In the genomic region with DNA sequence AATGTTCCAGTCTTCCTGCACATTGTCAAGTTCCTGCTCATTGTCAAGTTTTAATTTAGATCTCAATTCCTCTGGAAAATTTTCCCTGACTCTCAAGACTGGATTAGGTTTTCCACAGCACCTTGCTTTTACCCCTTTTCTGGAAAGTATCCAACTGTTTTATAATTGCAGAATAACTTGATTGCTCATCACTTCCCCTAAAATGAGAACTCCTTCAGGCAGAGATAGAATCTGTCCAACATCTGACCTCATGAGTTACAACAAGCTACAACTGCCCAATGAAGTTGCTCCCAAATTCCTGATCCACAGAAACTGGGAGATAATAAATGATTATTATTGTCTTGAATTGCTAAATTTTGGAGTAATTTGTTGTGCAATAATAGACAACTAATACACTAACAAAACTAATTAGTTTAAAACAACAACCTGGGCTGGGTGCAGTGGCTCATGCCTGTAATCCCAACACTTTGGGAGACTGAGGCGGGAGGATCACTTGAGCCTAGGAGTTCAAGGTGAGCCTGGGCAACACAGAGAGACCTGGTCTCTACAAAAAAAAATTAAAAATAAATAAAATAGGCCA, we compare ENCODE assay signal across 19 cellular contexts. TPM values are rescaled to one million over a fixed set of nuclear protein-coding genes. Genes with fewer than 3 reads are reported as not detected.
A peak's percentile ranks its signal among the peaks of the same experiment; 100 is the strongest.
DNase-seq lines count a peak whose midpoint lies in the region; ATAC-seq and TF ChIP-seq lines count a peak whose summit lies in the region.
"Had no signal": no experiment of that assay in that cellular context is flagged by ENCODE, and none has a peak within 500 bp of the region (broad histone marks: within the 10 kb centered on the region; RNA-seq: fewer than 3 reads in every experiment).

No MANE protein-coding gene starts in this region.

- ATAC-seq in HCT116 = no peak
- no peak for ATAC-seq in GM21786 (IDR thresholded peaks at IDR 0.05; ENCODE audit: unreplicated experiment)
- no peak for ATAC-seq in HG03196 (IDR thresholded peaks at IDR 0.05; ENCODE audit: unreplicated experiment)

- H3K4me3 ChIP-seq in HCT116 (replicated peaks in 1 of 2; ENCODE audit: low read depth in 1 of 2, low read length in 2 of 2) (peak overlapping the region in 1 of 2 experiments; percentile 3; a peak in 1 of 4 replicates), fibroblast of mammary gland (ENCODE audit: control insufficient read depth, low read depth, low read length) (no peak overlapping the region), smooth muscle cell (no peak overlapping the region)
- H3K4me3 ChIP-seq: BLaER1 treated with 17β-estradiol and CSF1 and Interleukin-3, amounts not matched to agents 10 nM and 100 nM; coronary artery; heart left ventricle; Peyer's patch; thyroid gland had no signal

- H2AFZ ChIP-seq in HCT116 (ENCODE audit: low read depth, low read length, poor library complexity, severe bottlenecking) (peak overlapping the region; percentile 54), smooth muscle cell (ENCODE audit: low read depth) (no peak overlapping the region)

- H3K36me3 ChIP-seq in HCT116 (ENCODE audit: control insufficient read depth in 1 of 2, insufficient read depth in 2 of 2, low read length in 2 of 2) (no peaks in the 10 kb centered on the region), smooth muscle cell (ENCODE audit: low read depth) (no peaks in the 10 kb centered on the region)
- H3K36me3 ChIP-seq: BLaER1 treated with 17β-estradiol and CSF1 and Interleukin-3, amounts not matched to agents 10 nM and 100 nM; heart left ventricle; Peyer's patch; thyroid gland had no signal

- RAD21 ChIA-PET in HCT116 (lab: Charles Lee; ENCODE audit: low non-redundant PET in 1 of 2, low total read pairs in 2 of 2, uncharacterized antibody in 2 of 2, unreplicated experiment in 2 of 2) = no interaction called here

- TF ChIP-seq POLR2A in HCT116 (IDR thresholded peaks at IDR 0.05; ENCODE audit: borderline replicate concordance, extremely low read depth, insufficient read depth, insufficient read length) = no peak

- peaks cover 3% of the 10 kb centered on the region for H3F3A ChIP-seq in smooth muscle cell (ENCODE audit: low read depth)

- intact Hi-C loops in HCT116 (cut with micrococcal nuclease) = no loop called here

- H3K27ac ChIP-seq in HCT116 (ENCODE audit: low read depth, low read length) = peak overlapping the region; percentile 47
- H3K27ac ChIP-seq in smooth muscle cell (ENCODE audit: low read depth) = peak overlapping the region; percentile 67
- H3K27ac ChIP-seq: BLaER1 treated with 17β-estradiol and CSF1 and Interleukin-3, amounts not matched to agents 10 nM and 100 nM; coronary artery; heart left ventricle; Peyer's patch; thyroid gland had no signal

- no peaks in the 10 kb centered on the region for H3K79me2 ChIP-seq in HCT116 (ENCODE audit: insufficient read depth, low read length)
- H3K79me2 ChIP-seq in smooth muscle cell (ENCODE audit: low read depth) = no peaks in the 10 kb centered on the region

- TF ChIP-seq RAD21 in HCT116 (IDR thresholded peaks at IDR 0.05; ENCODE audit: low read depth) = no peak

- peaks cover 13 to 22% of the 10 kb centered on the region in 2 experiments for H3K4me1 ChIP-seq in HCT116 (ENCODE audit: control insufficient read depth in 1 of 2, insufficient read depth in 2 of 2, low read length in 2 of 2)
- H3K4me1 ChIP-seq in smooth muscle cell (ENCODE audit: low read depth) = peaks cover 4% of the 10 kb centered on the region
- H3K4me1 ChIP-seq: BLaER1 treated with 17β-estradiol and CSF1 and Interleukin-3, amounts not matched to agents 10 nM and 100 nM; heart left ventricle; Peyer's patch; thyroid gland had no signal

- H3K4me2 ChIP-seq in HCT116 (ENCODE audit: low read length) = peak overlapping the region; percentile 61
- no peak overlapping the region for H3K4me2 ChIP-seq in smooth muscle cell
- H3K4me2 ChIP-seq: BLaER1 treated with 17β-estradiol and CSF1 and Interleukin-3, amounts not matched to agents 10 nM and 100 nM had no signal

- WGBS in smooth muscle cell (ENCODE audit: low lambda C conversion rate) = 97% methylated on average over 1 of the region's 1 CpG

- POLR2A ChIA-PET in HCT116 (lab: Charles Lee) = no interaction called here

- H3K9me3 ChIP-seq in HCT116 (ENCODE audit: control insufficient read depth in 1 of 2, insufficient read depth in 1 of 2, low read depth in 1 of 2, low read length in 2 of 2) (no peaks in the 10 kb centered on the region), smooth muscle cell (replicated peaks; ENCODE audit: low read depth) (no peaks in the 10 kb centered on the region)
- H3K9me3 ChIP-seq: Peyer's patch, thyroid gland had no signal

- no peaks in the 10 kb centered on the region for H3K9me2 ChIP-seq in HCT116 (ENCODE audit: insufficient read depth)

- TF ChIP-seq CTCF in HCT116 (IDR thresholded peaks at IDR 0.05 in 2 of 3, conservative IDR thresholded peaks at IDR 0.05 in 1 of 3; ENCODE audit: borderline replicate concordance in 1 of 3, insufficient read depth in 1 of 3, low read depth in 2 of 3, low read length in 2 of 3) = no peak
- TF ChIP-seq CTCF in fibroblast of mammary gland (conservative IDR thresholded peaks at IDR 0.05; ENCODE audit: control insufficient read depth, insufficient read depth, low read depth, low read length) = no peak
- no peak for TF ChIP-seq CTCF in smooth muscle cell (IDR thresholded peaks at IDR 0.05; ENCODE audit: borderline replicate concordance, insufficient read depth, poor library complexity, severe bottlenecking)

- CTCF ChIA-PET in HCT116 (lab: Charles Lee) = interaction anchor here (1.0 to 1.1 kb wide), 3 partner anchors 10 to 150 kb away, joined by 3 to 5 read pairs (median 3); a partner anchor contains a TSS

- H4K20me1 ChIP-seq in HCT116 (ENCODE audit: insufficient read depth) = no peaks in the 10 kb centered on the region
- no peaks in the 10 kb centered on the region for H4K20me1 ChIP-seq in smooth muscle cell (ENCODE audit: low read depth)
- H4K20me1 ChIP-seq: BLaER1 treated with 17β-estradiol and CSF1 and Interleukin-3, amounts not matched to agents 10 nM and 100 nM had no signal

- DNase-seq in HCT116 (ENCODE audit: low read depth, low spot score) = no peak
- peak; percentile 53 for DNase-seq in RPMI7951 (ENCODE audit: low read depth)
- DNase-seq in fibroblast of mammary gland (ENCODE audit: low read depth) = peak; percentile 51
- DNase-seq in smooth muscle cell (lab: John Stamatoyannopoulos, UW; ENCODE audit: unreplicated experiment) = no peak
- DNase-seq in OCI-M2 (lab: John Stamatoyannopoulos, UW; ENCODE audit: unreplicated experiment) = no peak
- DNase-seq: activated CD4-positive, alpha-beta T cell treated with anti-CD3 and anti-CD28 coated beads, Interleukin-2, amount 50 U/mL, for 1 hour; activated naive CD4-positive, alpha-beta T cell treated with anti-CD3 and anti-CD28 coated beads, Interleukin-2, amount 10 ng/mL, durations not matched to agents 7 days and 5 days; heart left ventricle; mesenchymal stem cell; MM.1S; NCI-H2029 treated with DMSO at 0.1 percent for 48 hours; NCI-H526; Peyer's patch; thyroid gland had no signal

- TSS peak; percentile 81 for BruUV-seq in HCT116 (replicated peaks; lab: Mats Ljungman, UMichigan)

- H3K9ac ChIP-seq in HCT116 (ENCODE audit: low read length) (no peak overlapping the region), smooth muscle cell (ENCODE audit: low read depth) (peak overlapping the region; percentile 17)
- H3K9ac ChIP-seq: BLaER1 treated with 17β-estradiol and CSF1 and Interleukin-3, amounts not matched to agents 10 nM and 100 nM had no signal

- no peaks in the 10 kb centered on the region for H3K27me3 ChIP-seq in HCT116 (ENCODE audit: insufficient read depth, low read length)
- no peaks in the 10 kb centered on the region for H3K27me3 ChIP-seq in smooth muscle cell (ENCODE audit: low read depth)
- H3K27me3 ChIP-seq: BLaER1 treated with 17β-estradiol and CSF1 and Interleukin-3, amounts not matched to agents 10 nM and 100 nM; heart left ventricle; Peyer's patch; thyroid gland had no signal

TF ChIP-seq in HCT116, 20 proteins besides CTCF, POLR2A, EP300 and RAD21:
- TF ChIP-seq SP1 (IDR thresholded peaks at IDR 0.05; ENCODE audit: low read depth) = no peak
- no peak for TF ChIP-seq JUND (IDR thresholded peaks at IDR 0.05)
- no peak for TF ChIP-seq CBX3 (IDR thresholded peaks at IDR 0.05; ENCODE audit: low read depth)
- TF ChIP-seq, protein P1, sequence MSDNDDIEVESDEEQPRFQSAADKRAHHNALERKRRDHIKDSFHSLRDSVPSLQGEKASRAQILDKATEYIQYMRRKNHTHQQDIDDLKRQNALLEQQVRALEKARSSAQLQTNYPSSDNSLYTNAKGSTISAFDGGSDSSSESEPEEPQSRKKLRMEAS (IDR thresholded peaks at IDR 0.05) = no peak
- TF ChIP-seq POLR2AphosphoS5 (IDR thresholded peaks at IDR 0.05; ENCODE audit: low read depth, low read length) = no peak
- no peak for TF ChIP-seq FOSL1 (IDR thresholded peaks at IDR 0.05; ENCODE audit: low read depth)
- TF ChIP-seq ELF1 (IDR thresholded peaks at IDR 0.05; ENCODE audit: borderline replicate concordance, low read depth) = no peak
- no peak for TF ChIP-seq EZH2phosphoT487 (IDR thresholded peaks at IDR 0.05; ENCODE audit: borderline replicate concordance)
- no peak for TF ChIP-seq CEBPB (IDR thresholded peaks at IDR 0.05; ENCODE audit: low read depth)

RNA-seq across cellular contexts. Expression of a gene that starts 10.0 kb away (rescaled TPM):
- total RNA-seq in HCT116 (2021; ENCODE audit: unreplicated experiment) (not detected), smooth muscle cell (not detected in 2 replicates)
- polyA plus RNA-seq in HCT116 (2012) = 0.02 TPM in 1 of 2 replicates, not detected in the other
- not detected in 2 replicates for total RNA-seq in RPMI7951 (2014; rRNA removed; shearing (Covaris generic))
- polyA plus RNA-seq in smooth muscle cell = 0.28 TPM in 1 of 2 replicates, not detected in the other
- total RNA-seq: heart left ventricle; natural killer cell treated with Interleukin-12 subunit alpha and Interleukin-12 subunit beta and Interleukin-15 and Interleukin-18, amount 100 ng/mL, for 72 hours; Peyer's patch; thyroid gland had no signal
- polyA plus RNA-seq: heart left ventricle had no signal

RNA-seq across cellular contexts. Expression of a gene that starts 34.2 kb away (rescaled TPM):
- total RNA-seq in HCT116 (2021; ENCODE audit: unreplicated experiment) (12.6 TPM), smooth muscle cell (50.7 and 73.0 TPM in 2 replicates)
- 2.1 and 2.6 TPM in 2 replicates for polyA plus RNA-seq in HCT116 (2012)
- 57.0 and 66.0 TPM in 2 replicates for total RNA-seq in RPMI7951 (2014; rRNA removed; shearing (Covaris generic))
- 7.2 and 10.4 TPM in 2 replicates for polyA plus RNA-seq in smooth muscle cell

Comparison
In these comparisons a context has a peak if more than half of its experiments do, and no peak if none do; other contexts are left out.
1. DNase-seq: peak in RPMI7951 (single experiment) and fibroblast of mammary gland (single experiment); none in HCT116 (single experiment), smooth muscle cell (single experiment) and OCI-M2 (single experiment).